19 cellular contexts compared by ENCODE assay signal in the genomic region with DNA sequence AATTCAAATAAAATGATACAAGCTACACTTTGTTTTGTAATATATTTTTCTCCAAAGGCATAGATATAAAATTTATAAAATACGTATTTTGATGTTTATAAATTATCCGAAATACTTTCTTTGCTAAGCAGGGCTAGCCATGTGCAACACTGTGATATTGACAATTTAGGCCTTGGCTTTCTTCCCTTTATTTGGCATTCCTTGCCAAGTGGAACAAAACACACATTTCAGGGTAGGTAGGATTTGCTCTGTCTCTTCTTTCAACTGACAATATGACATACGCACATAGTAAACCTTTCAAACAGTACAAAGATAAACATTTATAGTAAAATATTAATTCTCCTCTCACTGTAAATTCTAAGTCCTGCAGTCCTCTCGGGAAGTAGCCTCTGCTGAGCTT.
"Had no signal": no experiment of that assay in that cellular context is flagged by ENCODE, and none has a peak within 500 bp of the region (broad histone marks: within the 10 kb centered on the region; RNA-seq: fewer than 3 reads in every experiment).

No MANE protein-coding gene starts in this region.

- H3K27ac Mint-ChIP-seq: natural killer cell treated with Interleukin-12 subunit alpha and Interleukin-12 subunit beta and Interleukin-15 and Interleukin-18, amount 100 ng/mL, for 72 hours; progenitor cell of endocrine pancreas had no signal

- H3K27ac ChIP-seq: esophagus squamous epithelium, gastroesophageal sphincter, left ventricle myocardium inferior, pancreas had no signal

- H3K36me3 Mint-ChIP-seq: natural killer cell treated with Interleukin-12 subunit alpha and Interleukin-12 subunit beta and Interleukin-15 and Interleukin-18, amount 100 ng/mL, for 72 hours had no signal

- H3K9me3 ChIP-seq: esophagus squamous epithelium, gastroesophageal sphincter, left ventricle myocardium inferior, pancreas had no signal

- DNase-seq: dermis blood vessel endothelial cell; esophagus squamous epithelium; foreskin fibroblast; glutamatergic neuron; islet precursor cell; left ventricle myocardium inferior; mesenchymal stem cell; midbrain; occipital lobe; pancreas; right cardiac atrium; stimulated activated CD4-positive, alpha-beta T cell treated with anti-CD3 and anti-CD28 coated beads, Interleukin-2, amount 100 ng/mL, for 48 hours; stimulated activated naive CD4-positive, alpha-beta T cell treated with Interleukin-2 at 50 U/mL for 16 hours; trophoblast cell had no signal

- FAIRE-seq: pancreas had no signal

- ATAC-seq: gastroesophageal sphincter; natural killer cell treated with Interleukin-12 subunit alpha and Interleukin-12 subunit beta and Interleukin-15 and Interleukin-18, amount 100 ng/mL, for 72 hours; pancreas; right cardiac atrium had no signal

- H3K4me3 ChIP-seq: esophagus squamous epithelium, gastroesophageal sphincter, left ventricle myocardium inferior, lung, pancreas, smooth muscle cell had no signal

- H3K27me3 ChIP-seq: esophagus squamous epithelium, gastroesophageal sphincter had no signal

- H3K36me3 ChIP-seq: esophagus squamous epithelium, gastroesophageal sphincter, left ventricle myocardium inferior, pancreas had no signal

- H3K4me2 ChIP-seq: smooth muscle cell had no signal

- H3K4me1 ChIP-seq: esophagus squamous epithelium, left ventricle myocardium inferior had no signal

- H3K27me3 Mint-ChIP-seq: natural killer cell treated with Interleukin-12 subunit alpha and Interleukin-12 subunit beta and Interleukin-15 and Interleukin-18, amount 100 ng/mL, for 72 hours; progenitor cell of endocrine pancreas had no signal

- H3K4me3 Mint-ChIP-seq: natural killer cell treated with Interleukin-12 subunit alpha and Interleukin-12 subunit beta and Interleukin-15 and Interleukin-18, amount 100 ng/mL, for 72 hours had no signal
